ENCODE assay signal across 1 cellular context in the genomic region with DNA sequence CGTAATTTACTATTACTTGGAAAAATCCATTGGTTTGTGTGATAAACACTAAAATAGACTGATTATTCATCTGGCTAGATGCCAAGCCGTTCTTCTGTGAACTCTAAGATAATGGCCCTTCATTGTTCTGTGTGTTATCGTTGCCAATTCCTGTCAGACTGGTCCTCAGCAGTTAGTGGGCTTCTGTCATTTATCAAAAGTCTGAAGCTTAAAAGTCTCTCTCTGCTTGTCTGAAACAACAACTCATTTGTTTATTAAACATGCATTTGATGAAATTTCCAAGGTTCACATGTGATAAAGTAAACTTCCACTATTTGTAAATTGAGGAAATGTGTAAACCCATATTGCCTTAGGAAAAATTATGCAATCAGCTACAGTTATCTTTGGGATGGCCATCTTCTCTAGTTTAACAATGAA.
TF ChIP-seq lines count a peak whose summit lies in the region.

No MANE protein-coding gene starts in this region.

TF ChIP-seq in K562, 482 proteins besides CTCF, POLR2A, EP300 and RAD21 (continued from another document and continues in another):
- TF ChIP-seq TBL1XR1 (IDR thresholded peaks at IDR 0.05; ENCODE audit: low read length in 2 of 2) (peak in 1 of 2 experiments; percentile 36; a peak in 2 of 4 replicates), KLF16 (IDR thresholded peaks at IDR 0.05) (peak; percentile 86), TEAD1 (CRISPR knock-in tag; IDR thresholded peaks at IDR 0.05) (0 out of 4 replicates have a peak, but pooled peaks of 1 of the 2 experiments have one; percentile 23), CCNT2 (IDR thresholded peaks at IDR 0.05; ENCODE audit: borderline replicate concordance, extremely low read depth, insufficient read length, low read depth, low read length) (peak; percentile 35), MED1 (CRISPR knock-in tag; IDR thresholded peaks at IDR 0.05; ENCODE audit: borderline replicate concordance) (no peak), TFAM (CRISPR knock-in tag; conservative IDR thresholded peaks at IDR 0.05) (no peak), FOSL1 (tag; conservative IDR thresholded peaks at IDR 0.05) (peak; percentile 83), ARID1B (IDR thresholded peaks at IDR 0.05) (peak; percentile 94), CREB1 (IDR thresholded peaks at IDR 0.05) (no peak; the same call in 1 of the 2 replicates), CREB1 (CRISPR knock-in tag; IDR thresholded peaks at IDR 0.05) (no peak), ILK (tag; IDR thresholded peaks at IDR 0.05; ENCODE audit: borderline replicate concordance, low read depth) (no peak), ZFP1 (CRISPR knock-in tag; IDR thresholded peaks at IDR 0.05) (no peak), ZNF707 (CRISPR knock-in tag; conservative IDR thresholded peaks at IDR 0.05) (no peak), NFIX (CRISPR knock-in tag; IDR thresholded peaks at IDR 0.05; ENCODE audit: low read depth) (peak; percentile 81), RBM22 (IDR thresholded peaks at IDR 0.05; ENCODE audit: low read depth, low read length, poor library complexity, severe bottlenecking) (no peak), SPI1 (IDR thresholded peaks at IDR 0.05; ENCODE audit: borderline replicate concordance, low read depth, low read length) (no peak), GTF2A2 (tag; IDR thresholded peaks at IDR 0.05) (no peak), EGR1 (conservative IDR thresholded peaks at IDR 0.05) (no peak), ZNF717 (CRISPR knock-in tag; IDR thresholded peaks at IDR 0.05) (no peak), HNRNPK (IDR thresholded peaks at IDR 0.05; ENCODE audit: low read depth, low read length, poor library complexity, severe bottlenecking) (no peak), PTTG1 (tag; IDR thresholded peaks at IDR 0.05; ENCODE audit: low read depth) (no peak), HLTF (IDR thresholded peaks at IDR 0.05) (no peak), DPF2 (IDR thresholded peaks at IDR 0.05) (peak; percentile 88), SMAD1 (IDR thresholded peaks at IDR 0.05; ENCODE audit: low read depth, low read length, partially characterized antibody) (peak; percentile 75), FOXM1 (IDR thresholded peaks at IDR 0.05; ENCODE audit: low read depth) (peak; percentile 73), FOXM1 (CRISPR knock-in tag; IDR thresholded peaks at IDR 0.05; ENCODE audit: low read depth) (no peak), MBD2 (IDR thresholded peaks at IDR 0.05; ENCODE audit: borderline replicate concordance, low read depth) (peak; percentile 70), HMG20A (CRISPR knock-in tag; conservative IDR thresholded peaks at IDR 0.05) (no peak), MEF2A (IDR thresholded peaks at IDR 0.05; ENCODE audit: control insufficient read depth, low read depth, low read length) (peak; percentile 91), ZNF436 (CRISPR knock-in tag; IDR thresholded peaks at IDR 0.05) (no peak), ARNT (IDR thresholded peaks at IDR 0.05) (peak in 1 of 2 experiments; percentile 63; a peak in 1 of 4 replicates), KDM4B (IDR thresholded peaks at IDR 0.05; ENCODE audit: borderline replicate concordance in 2 of 2, low read depth in 1 of 2) (no peak), HDAC2 (IDR thresholded peaks at IDR 0.05) (peak; percentile 83), SAFB (IDR thresholded peaks at IDR 0.05; ENCODE audit: borderline replicate concordance, low read depth, low read length) (no peak), SMC3 (conservative IDR thresholded peaks at IDR 0.05; ENCODE audit: insufficient read depth, low read depth, low read length) (no peak), GTF2E2 (tag; IDR thresholded peaks at IDR 0.05) (0 out of 2 replicates have a peak, but pooled peaks have one; percentile 59), CBFB (CRISPR knock-in tag; IDR thresholded peaks at IDR 0.05) (no peak), ZC3H8 (IDR thresholded peaks at IDR 0.05) (no peak), ZNF212 (CRISPR knock-in tag; IDR thresholded peaks at IDR 0.05) (no peak), ETV6 (IDR thresholded peaks at IDR 0.05; ENCODE audit: borderline replicate concordance in 1 of 2, low read depth in 2 of 2, low read length in 1 of 2) (no peak), ETV6 (CRISPR knock-in tag; IDR thresholded peaks at IDR 0.05; ENCODE audit: borderline replicate concordance) (no peak), TCF3 (CRISPR knock-in tag; IDR thresholded peaks at IDR 0.05) (peak; percentile 87)
- TF ChIP-seq, protein P1, sequence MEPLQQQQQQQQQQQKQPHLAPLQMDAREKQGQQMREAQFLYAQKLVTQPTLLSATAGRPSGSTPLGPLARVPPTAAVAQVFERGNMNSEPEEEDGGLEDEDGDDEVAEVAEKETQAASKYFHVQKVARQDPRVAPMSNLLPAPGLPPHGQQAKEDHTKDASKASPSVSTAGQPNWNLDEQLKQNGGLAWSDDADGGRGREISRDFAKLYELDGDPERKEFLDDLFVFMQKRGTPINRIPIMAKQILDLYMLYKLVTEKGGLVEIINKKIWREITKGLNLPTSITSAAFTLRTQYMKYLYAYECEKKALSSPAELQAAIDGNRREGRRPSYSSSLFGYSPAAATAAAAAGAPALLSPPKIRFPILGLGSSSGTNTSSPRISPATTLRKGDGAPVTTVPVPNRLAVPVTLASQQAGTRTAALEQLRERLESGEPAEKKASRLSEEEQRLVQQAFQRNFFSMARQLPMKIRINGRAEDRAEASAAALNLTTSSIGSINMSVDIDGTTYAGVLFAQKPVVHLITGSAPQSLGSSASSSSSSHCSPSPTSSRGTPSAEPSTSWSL (CRISPR knock-in tag; IDR thresholded peaks at IDR 0.05; ENCODE audit: borderline replicate concordance): no peak
- TF ChIP-seq, protein P2, sequence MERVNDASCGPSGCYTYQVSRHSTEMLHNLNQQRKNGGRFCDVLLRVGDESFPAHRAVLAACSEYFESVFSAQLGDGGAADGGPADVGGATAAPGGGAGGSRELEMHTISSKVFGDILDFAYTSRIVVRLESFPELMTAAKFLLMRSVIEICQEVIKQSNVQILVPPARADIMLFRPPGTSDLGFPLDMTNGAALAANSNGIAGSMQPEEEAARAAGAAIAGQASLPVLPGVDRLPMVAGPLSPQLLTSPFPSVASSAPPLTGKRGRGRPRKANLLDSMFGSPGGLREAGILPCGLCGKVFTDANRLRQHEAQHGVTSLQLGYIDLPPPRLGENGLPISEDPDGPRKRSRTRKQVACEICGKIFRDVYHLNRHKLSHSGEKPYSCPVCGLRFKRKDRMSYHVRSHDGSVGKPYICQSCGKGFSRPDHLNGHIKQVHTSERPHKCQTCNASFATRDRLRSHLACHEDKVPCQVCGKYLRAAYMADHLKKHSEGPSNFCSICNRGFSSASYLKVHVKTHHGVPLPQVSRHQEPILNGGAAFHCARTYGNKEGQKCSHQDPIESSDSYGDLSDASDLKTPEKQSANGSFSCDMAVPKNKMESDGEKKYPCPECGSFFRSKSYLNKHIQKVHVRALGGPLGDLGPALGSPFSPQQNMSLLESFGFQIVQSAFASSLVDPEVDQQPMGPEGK (CRISPR knock-in tag; IDR thresholded peaks at IDR 0.05; ENCODE audit: borderline replicate concordance): no peak
- TF ChIP-seq, protein P3, sequence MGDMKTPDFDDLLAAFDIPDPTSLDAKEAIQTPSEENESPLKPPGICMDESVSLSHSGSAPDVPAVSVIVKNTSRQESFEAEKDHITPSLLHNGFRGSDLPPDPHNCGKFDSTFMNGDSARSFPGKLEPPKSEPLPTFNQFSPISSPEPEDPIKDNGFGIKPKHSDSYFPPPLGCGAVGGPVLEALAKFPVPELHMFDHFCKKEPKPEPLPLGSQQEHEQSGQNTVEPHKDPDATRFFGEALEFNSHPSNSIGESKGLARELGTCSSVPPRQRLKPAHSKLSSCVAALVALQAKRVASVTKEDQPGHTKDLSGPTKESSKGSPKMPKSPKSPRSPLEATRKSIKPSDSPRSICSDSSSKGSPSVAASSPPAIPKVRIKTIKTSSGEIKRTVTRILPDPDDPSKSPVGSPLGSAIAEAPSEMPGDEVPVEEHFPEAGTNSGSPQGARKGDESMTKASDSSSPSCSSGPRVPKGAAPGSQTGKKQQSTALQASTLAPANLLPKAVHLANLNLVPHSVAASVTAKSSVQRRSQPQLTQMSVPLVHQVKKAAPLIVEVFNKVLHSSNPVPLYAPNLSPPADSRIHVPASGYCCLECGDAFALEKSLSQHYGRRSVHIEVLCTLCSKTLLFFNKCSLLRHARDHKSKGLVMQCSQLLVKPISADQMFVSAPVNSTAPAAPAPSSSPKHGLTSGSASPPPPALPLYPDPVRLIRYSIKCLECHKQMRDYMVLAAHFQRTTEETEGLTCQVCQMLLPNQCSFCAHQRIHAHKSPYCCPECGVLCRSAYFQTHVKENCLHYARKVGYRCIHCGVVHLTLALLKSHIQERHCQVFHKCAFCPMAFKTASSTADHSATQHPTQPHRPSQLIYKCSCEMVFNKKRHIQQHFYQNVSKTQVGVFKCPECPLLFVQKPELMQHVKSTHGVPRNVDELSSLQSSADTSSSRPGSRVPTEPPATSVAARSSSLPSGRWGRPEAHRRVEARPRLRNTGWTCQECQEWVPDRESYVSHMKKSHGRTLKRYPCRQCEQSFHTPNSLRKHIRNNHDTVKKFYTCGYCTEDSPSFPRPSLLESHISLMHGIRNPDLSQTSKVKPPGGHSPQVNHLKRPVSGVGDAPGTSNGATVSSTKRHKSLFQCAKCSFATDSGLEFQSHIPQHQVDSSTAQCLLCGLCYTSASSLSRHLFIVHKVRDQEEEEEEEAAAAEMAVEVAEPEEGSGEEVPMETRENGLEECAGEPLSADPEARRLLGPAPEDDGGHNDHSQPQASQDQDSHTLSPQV (IDR thresholded peaks at IDR 0.05): no peak
- TF ChIP-seq, protein P4, sequence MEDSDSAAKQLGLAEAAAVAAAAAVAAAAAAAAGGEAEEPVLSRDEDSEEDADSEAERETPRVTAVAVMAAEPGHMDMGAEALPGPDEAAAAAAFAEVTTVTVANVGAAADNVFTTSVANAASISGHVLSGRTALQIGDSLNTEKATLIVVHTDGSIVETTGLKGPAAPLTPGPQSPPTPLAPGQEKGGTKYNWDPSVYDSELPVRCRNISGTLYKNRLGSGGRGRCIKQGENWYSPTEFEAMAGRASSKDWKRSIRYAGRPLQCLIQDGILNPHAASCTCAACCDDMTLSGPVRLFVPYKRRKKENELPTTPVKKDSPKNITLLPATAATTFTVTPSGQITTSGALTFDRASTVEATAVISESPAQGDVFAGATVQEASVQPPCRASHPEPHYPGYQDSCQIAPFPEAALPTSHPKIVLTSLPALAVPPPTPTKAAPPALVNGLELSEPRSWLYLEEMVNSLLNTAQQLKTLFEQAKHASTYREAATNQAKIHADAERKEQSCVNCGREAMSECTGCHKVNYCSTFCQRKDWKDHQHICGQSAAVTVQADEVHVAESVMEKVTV (CRISPR knock-in tag; IDR thresholded peaks at IDR 0.05): 0 out of 2 replicates have a peak, but pooled peaks have one; percentile 6
- TF ChIP-seq, protein P5, sequence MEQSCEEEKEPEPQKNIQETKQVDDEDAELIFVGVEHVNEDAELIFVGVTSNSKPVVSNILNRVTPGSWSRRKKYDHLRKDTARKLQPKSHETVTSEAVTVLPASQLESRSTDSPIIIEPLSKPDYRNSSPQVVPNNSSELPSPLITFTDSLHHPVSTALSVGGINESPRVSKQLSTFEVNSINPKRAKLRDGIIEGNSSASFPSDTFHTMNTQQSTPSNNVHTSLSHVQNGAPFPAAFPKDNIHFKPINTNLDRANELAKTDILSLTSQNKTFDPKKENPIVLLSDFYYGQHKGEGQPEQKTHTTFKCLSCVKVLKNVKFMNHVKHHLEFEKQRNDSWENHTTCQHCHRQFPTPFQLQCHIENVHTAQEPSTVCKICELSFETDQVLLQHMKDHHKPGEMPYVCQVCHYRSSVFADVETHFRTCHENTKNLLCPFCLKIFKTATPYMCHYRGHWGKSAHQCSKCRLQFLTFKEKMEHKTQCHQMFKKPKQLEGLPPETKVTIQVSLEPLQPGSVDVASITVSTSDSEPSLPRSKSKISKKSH (CRISPR knock-in tag; IDR thresholded peaks at IDR 0.05): no peak
- TF ChIP-seq, protein P6, sequence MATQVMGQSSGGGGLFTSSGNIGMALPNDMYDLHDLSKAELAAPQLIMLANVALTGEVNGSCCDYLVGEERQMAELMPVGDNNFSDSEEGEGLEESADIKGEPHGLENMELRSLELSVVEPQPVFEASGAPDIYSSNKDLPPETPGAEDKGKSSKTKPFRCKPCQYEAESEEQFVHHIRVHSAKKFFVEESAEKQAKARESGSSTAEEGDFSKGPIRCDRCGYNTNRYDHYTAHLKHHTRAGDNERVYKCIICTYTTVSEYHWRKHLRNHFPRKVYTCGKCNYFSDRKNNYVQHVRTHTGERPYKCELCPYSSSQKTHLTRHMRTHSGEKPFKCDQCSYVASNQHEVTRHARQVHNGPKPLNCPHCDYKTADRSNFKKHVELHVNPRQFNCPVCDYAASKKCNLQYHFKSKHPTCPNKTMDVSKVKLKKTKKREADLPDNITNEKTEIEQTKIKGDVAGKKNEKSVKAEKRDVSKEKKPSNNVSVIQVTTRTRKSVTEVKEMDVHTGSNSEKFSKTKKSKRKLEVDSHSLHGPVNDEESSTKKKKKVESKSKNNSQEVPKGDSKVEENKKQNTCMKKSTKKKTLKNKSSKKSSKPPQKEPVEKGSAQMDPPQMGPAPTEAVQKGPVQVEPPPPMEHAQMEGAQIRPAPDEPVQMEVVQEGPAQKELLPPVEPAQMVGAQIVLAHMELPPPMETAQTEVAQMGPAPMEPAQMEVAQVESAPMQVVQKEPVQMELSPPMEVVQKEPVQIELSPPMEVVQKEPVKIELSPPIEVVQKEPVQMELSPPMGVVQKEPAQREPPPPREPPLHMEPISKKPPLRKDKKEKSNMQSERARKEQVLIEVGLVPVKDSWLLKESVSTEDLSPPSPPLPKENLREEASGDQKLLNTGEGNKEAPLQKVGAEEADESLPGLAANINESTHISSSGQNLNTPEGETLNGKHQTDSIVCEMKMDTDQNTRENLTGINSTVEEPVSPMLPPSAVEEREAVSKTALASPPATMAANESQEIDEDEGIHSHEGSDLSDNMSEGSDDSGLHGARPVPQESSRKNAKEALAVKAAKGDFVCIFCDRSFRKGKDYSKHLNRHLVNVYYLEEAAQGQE (CRISPR knock-in tag; IDR thresholded peaks at IDR 0.05; ENCODE audit: low read depth): no peak
- TF ChIP-seq, protein P7, sequence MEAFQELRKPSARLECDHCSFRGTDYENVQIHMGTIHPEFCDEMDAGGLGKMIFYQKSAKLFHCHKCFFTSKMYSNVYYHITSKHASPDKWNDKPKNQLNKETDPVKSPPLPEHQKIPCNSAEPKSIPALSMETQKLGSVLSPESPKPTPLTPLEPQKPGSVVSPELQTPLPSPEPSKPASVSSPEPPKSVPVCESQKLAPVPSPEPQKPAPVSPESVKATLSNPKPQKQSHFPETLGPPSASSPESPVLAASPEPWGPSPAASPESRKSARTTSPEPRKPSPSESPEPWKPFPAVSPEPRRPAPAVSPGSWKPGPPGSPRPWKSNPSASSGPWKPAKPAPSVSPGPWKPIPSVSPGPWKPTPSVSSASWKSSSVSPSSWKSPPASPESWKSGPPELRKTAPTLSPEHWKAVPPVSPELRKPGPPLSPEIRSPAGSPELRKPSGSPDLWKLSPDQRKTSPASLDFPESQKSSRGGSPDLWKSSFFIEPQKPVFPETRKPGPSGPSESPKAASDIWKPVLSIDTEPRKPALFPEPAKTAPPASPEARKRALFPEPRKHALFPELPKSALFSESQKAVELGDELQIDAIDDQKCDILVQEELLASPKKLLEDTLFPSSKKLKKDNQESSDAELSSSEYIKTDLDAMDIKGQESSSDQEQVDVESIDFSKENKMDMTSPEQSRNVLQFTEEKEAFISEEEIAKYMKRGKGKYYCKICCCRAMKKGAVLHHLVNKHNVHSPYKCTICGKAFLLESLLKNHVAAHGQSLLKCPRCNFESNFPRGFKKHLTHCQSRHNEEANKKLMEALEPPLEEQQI (IDR thresholded peaks at IDR 0.05): peak; percentile 92
